ENCODE assay signal across 1 cellular context in genomic region chrX:37549619-37550018, GRCh38. TPM values are rescaled to one million over a fixed set of nuclear protein-coding genes. Genes with fewer than 3 reads are reported as not detected.
"Had no signal": no experiment of that assay in that cellular context is flagged by ENCODE, and none has a peak within 500 bp of the region (broad histone marks: within the 10 kb centered on the region; RNA-seq: fewer than 3 reads in every experiment).

No MANE protein-coding gene starts in this region.

RNA-seq across cellular contexts. Expression of gene LANCL3, which starts 21.8 kb away (rescaled TPM):
- polyA plus RNA-seq: cardiac muscle cell had no signal
